In the genomic region with DNA sequence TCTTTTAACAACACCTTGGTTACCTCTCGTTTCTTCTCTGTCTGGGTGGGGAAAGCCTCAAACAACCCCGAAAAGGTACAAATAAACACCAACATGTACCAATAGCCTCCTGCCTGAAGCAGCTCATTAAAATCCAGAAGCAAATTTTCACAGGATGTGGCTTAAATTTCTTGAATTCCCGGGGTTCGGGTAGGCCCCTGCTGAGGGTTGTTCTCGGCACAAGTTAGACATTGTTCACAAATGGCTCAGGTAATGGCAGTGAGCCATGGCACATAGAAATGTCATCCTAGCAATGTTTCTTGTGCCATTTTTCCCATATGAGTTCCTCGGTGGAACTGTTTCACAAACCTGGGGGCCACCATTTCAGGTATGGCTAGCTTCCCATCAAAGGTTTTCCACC, we compare ENCODE assay signal across 15 cellular contexts. TPM values are rescaled to one million over a fixed set of nuclear protein-coding genes. Genes with fewer than 3 reads are reported as not detected.
DNase-seq lines count a peak whose midpoint lies in the region; FAIRE-seq and TF ChIP-seq lines count a peak whose summit lies in the region.
"Had no signal": no experiment of that assay in that cellular context is flagged by ENCODE, and none has a peak within 500 bp of the region (broad histone marks: within the 10 kb centered on the region; RNA-seq: fewer than 3 reads in every experiment).

No MANE protein-coding gene starts in this region.

- no peaks in the 10 kb centered on the region for H3K9me3 ChIP-seq in small intestine (ENCODE audit: control insufficient read depth, low read depth)

- no peaks in the 10 kb centered on the region for H3K4me1 ChIP-seq in small intestine (ENCODE audit: control insufficient read depth in 2 of 2, insufficient read depth in 1 of 2, low read depth in 1 of 2, low read length in 1 of 2)

- no peak for TF ChIP-seq CTCF in 22Rv1 (IDR thresholded peaks at IDR 0.05)
- TF ChIP-seq CTCF in fibroblast of the aortic adventitia (IDR thresholded peaks at IDR 0.05; ENCODE audit: insufficient read depth, low read length), result no peak

- DNase-seq in GM03348 (ENCODE audit: low spot score), result peak; percentile 17
- peak; percentile 20 for DNase-seq in RPMI7951 (ENCODE audit: low read depth)
- DNase-seq in fibroblast of the aortic adventitia (ENCODE audit: low read depth), result peak; percentile 71
- no peak for DNase-seq in GM12891 (ENCODE audit: insufficient read length, low spot score)
- DNase-seq in activated CD4-positive, CD25-positive, alpha-beta regulatory T cell treated with anti-CD3 and anti-CD28 coated beads, Interleukin-2, amount 50 U/mL, for 72 hours, result no peak
- DNase-seq in small intestine, result no peak
- DNase-seq in COR-L47 (lab: John Stamatoyannopoulos, UW), result no peak
- DNase-seq: CD8-positive, alpha-beta T cell; NCI-H1105; NCI-H1694 treated with DMSO at 0.1 percent for 48 hours; NCI-H446; PC-9 had no signal

- peak overlapping the region; percentile 100; the same call in 1 of the 2 replicates for H3K27ac ChIP-seq in 22Rv1
- no peak overlapping the region for H3K27ac ChIP-seq in small intestine (ENCODE audit: low read depth in 1 of 2, low read length in 1 of 2)
- H3K27ac ChIP-seq: PC-9 had no signal

- H3K4me3 ChIP-seq in fibroblast of the aortic adventitia (ENCODE audit: low read depth, low read length) (no peak overlapping the region), small intestine (ENCODE audit: low read depth in 1 of 2, low read length in 2 of 2) (no peak overlapping the region)
- H3K4me3 ChIP-seq: PC-9 had no signal

- no peak for TF ChIP-seq POLR2A in GM12891 (IDR thresholded peaks at IDR 0.05; ENCODE audit: low read depth, low read length)

- WGBS in small intestine, 3 donors, result 87 to 96% (median 91%) methylated on average over 6 of the region's 6 CpGs

- FAIRE-seq in GM12891 (lab: Jason Lieb, UNC) (no peak), small intestine (lab: Jason Lieb, UNC) (no peak)

- peaks cover 0 to under 1% of the 10 kb centered on the region in 2 donors for H3K27me3 ChIP-seq in small intestine (ENCODE audit: control insufficient read depth in 2 of 2, insufficient read depth in 2 of 2, low read length in 2 of 2)

- no peaks in the 10 kb centered on the region for H3K36me3 ChIP-seq in small intestine (ENCODE audit: control insufficient read depth in 2 of 2, insufficient read depth in 2 of 2, low read length in 2 of 2)

TF ChIP-seq in GM12891, 5 proteins besides CTCF, POLR2A, EP300 and RAD21:
- TF ChIP-seq PAX5 (IDR thresholded peaks at IDR 0.05; ENCODE audit: insufficient read depth, low read length, severe bottlenecking), result no peak
- TF ChIP-seq POU2F2 (IDR thresholded peaks at IDR 0.05; ENCODE audit: low read depth, low read length), result no peak
- no peak for TF ChIP-seq POLR2AphosphoS5 (IDR thresholded peaks at IDR 0.05; ENCODE audit: low read depth, low read length)
- TF ChIP-seq SPI1 (IDR thresholded peaks at IDR 0.05; ENCODE audit: low read depth, low read length), result no peak
- no peak for TF ChIP-seq TAF1 (IDR thresholded peaks at IDR 0.05; ENCODE audit: low read depth, low read length)

RNA-seq across cellular contexts. Expression of a gene that starts 19.7 kb away (rescaled TPM):
- total RNA-seq in RPMI7951 (2014; rRNA removed; shearing (Covaris generic)), result 1.1 and 1.3 TPM in 2 replicates
- total RNA-seq in fibroblast of the aortic adventitia (ENCODE audit: low replicate concordance), result 2.9 TPM in 1 of 2 replicates, not detected in the other
- not detected for polyA plus RNA-seq in GM12891 (2012; ENCODE audit: low read depth, missing spikeins)
- under 1 TPM in 2 of 3 donors, not detected in 1; 0.67 to 0.76 TPM for polyA plus RNA-seq in small intestine
- total RNA-seq: A172; CD8-positive, alpha-beta T cell; PC-9; Right ventricle myocardium inferior had no signal

Comparison
In these comparisons a context has a peak if more than half of its experiments do, and no peak if none do; other contexts are left out.
1. DNase-seq: peak in GM03348 (single experiment), RPMI7951 (single experiment) and fibroblast of the aortic adventitia (single experiment); none in GM12891 (single experiment), activated CD4-positive, CD25-positive, alpha-beta regulatory T cell treated with anti-CD3 and anti-CD28 coated beads, Interleukin-2, amount 50 U/mL, for 72 hours (single experiment), small intestine (single experiment) and COR-L47 (single experiment).